ENCODE assay signal across 29 cellular contexts in the genomic region with DNA sequence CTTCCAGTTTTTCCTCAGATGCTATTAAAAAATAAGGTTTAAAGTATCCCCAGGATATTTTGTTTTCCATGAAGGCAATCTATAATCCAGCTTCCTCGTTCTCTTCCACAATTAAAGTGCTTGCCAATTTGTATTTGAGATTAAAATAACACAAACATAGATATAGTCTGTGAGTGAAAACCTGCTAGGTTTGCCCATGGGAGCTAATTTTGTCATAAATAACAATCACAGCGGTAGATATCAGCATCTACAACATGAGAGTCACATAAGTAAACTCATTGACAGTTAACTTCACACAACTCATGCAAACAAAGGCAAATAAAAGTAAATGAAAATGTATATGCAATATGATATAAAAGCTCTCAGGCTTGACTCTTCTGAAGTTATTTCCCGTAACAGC.
"Had no signal": no experiment of that assay in that cellular context is flagged by ENCODE, and none has a peak within 500 bp of the region (broad histone marks: within the 10 kb centered on the region; RNA-seq: fewer than 3 reads in every experiment).

No MANE protein-coding gene starts in this region.

- H3K27ac ChIP-seq: left lung, lower lobe of right lung, pancreas, prostate gland, skin epidermis, stomach, testis, thyroid gland, transverse colon, upper lobe of left lung, vagina had no signal

- H3K4me1 Mint-ChIP-seq: immature natural killer cell, nephron had no signal

- H3K27ac Mint-ChIP-seq: immature natural killer cell; naive thymus-derived CD8-positive, alpha-beta T cell; nephron; stimulated activated naive B cell treated with anti-CD40 and anti-IgM and Interleukin-4, amounts not matched to agents 10 μg/mL and 1 μg/mL and 100 μg/mL, for 72 hours had no signal

- DNase-seq: immature natural killer cell; kidney; left colon; left lung; lower lobe of right lung; mammary epithelial cell; mesenchymal stem cell; naive thymus-derived CD8-positive, alpha-beta T cell; nucleus accumbens; pancreas; posterior cingulate gyrus; retina; right cardiac atrium; stimulated activated CD4-positive, alpha-beta T cell treated with anti-CD3 and anti-CD28 coated beads, Interleukin-12 subunit alpha, Interleukin-12 subunit beta, amount 100 ng/mL, for 4 hours; stimulated activated CD4-positive, alpha-beta T cell treated with anti-CD3 and anti-CD28 coated beads, Interleukin-15, amount 100 ng/mL, for 24 hours; stimulated activated CD4-positive, alpha-beta T cell treated with anti-CD3 and anti-CD28 coated beads, Interleukin-2, amount 100 ng/mL, for 24 hours; stimulated activated CD4-positive, alpha-beta T cell treated with anti-CD3 and anti-CD28 coated beads, Interleukin-4, amount 100 ng/mL, for 1 hour; stimulated activated naive B cell treated with anti-CD40 and anti-IgM and Interleukin-4, amounts not matched to agents 10 μg/mL and 1 μg/mL and 100 μg/mL, for 72 hours; stimulated activated naive CD8-positive, alpha-beta T cell treated with anti-CD3 and anti-CD28 coated beads, Interleukin-15, Interleukin-2, amounts not matched to agents 100 U/mL and 50 U/mL, for 24 hours; stomach; testis; thyroid gland; transverse colon; upper lobe of left lung had no signal

- H3K36me3 Mint-ChIP-seq: immature natural killer cell; naive thymus-derived CD8-positive, alpha-beta T cell; stimulated activated naive B cell treated with anti-CD40 and anti-IgM and Interleukin-4, amounts not matched to agents 10 μg/mL and 1 μg/mL and 100 μg/mL, for 72 hours had no signal

- H3K27me3 Mint-ChIP-seq: naive thymus-derived CD8-positive, alpha-beta T cell; stimulated activated naive B cell treated with anti-CD40 and anti-IgM and Interleukin-4, amounts not matched to agents 10 μg/mL and 1 μg/mL and 100 μg/mL, for 72 hours had no signal

- H3K4me3 ChIP-seq: left lung, lower lobe of right lung, pancreas, prostate gland, skin epidermis, stomach, testis, thyroid gland, transverse colon, upper lobe of left lung, vagina had no signal

- H3K4me1 ChIP-seq: left lung, lower lobe of right lung, pancreas, prostate gland, stomach, testis, thyroid gland, transverse colon, upper lobe of left lung, vagina had no signal

- H3K9me3 Mint-ChIP-seq: naive thymus-derived CD8-positive, alpha-beta T cell; nephron; neural crest cell; stimulated activated naive B cell treated with anti-CD40 and anti-IgM and Interleukin-4, amounts not matched to agents 10 μg/mL and 1 μg/mL and 100 μg/mL, for 72 hours had no signal

- H3K4me3 Mint-ChIP-seq: immature natural killer cell; naive thymus-derived CD8-positive, alpha-beta T cell; nephron; neural crest cell; stimulated activated naive B cell treated with anti-CD40 and anti-IgM and Interleukin-4, amounts not matched to agents 10 μg/mL and 1 μg/mL and 100 μg/mL, for 72 hours had no signal

- H3K9me3 ChIP-seq: left lung, lower lobe of right lung, pancreas, prostate gland, stomach, testis, thyroid gland, transverse colon, upper lobe of left lung, vagina had no signal

- H3K36me3 ChIP-seq: left lung, lower lobe of right lung, pancreas, prostate gland, stomach, thyroid gland, transverse colon, upper lobe of left lung, vagina had no signal
